In genomic region chr7:29019275-29019820, GRCh38 we compare ENCODE assay signal across 18 cellular contexts.
DNase-seq lines count a peak whose midpoint lies in the region; ATAC-seq and TF ChIP-seq lines count a peak whose summit lies in the region.
"Had no signal": no experiment of that assay in that cellular context is flagged by ENCODE, and none has a peak within 500 bp of the region (broad histone marks: within the 10 kb centered on the region; RNA-seq: fewer than 3 reads in every experiment).

No MANE protein-coding gene starts in this region.

- peak overlapping the region; percentile 31 to 81 (median 73) for H3K27ac Mint-ChIP-seq in nephron
- H3K27ac Mint-ChIP-seq in activated CD4-positive, alpha-beta T cell treated with anti-CD3 and anti-CD28 coated beads, Interleukin-2, amount 10 ng/mL, durations not matched to agents 24 days and 14 days = no peak overlapping the region
- H3K27ac Mint-ChIP-seq in CD8-positive, alpha-beta memory T cell = no peak overlapping the region
- H3K27ac Mint-ChIP-seq: CD4-positive, alpha-beta memory T cell; H9 had no signal

- ATAC-seq in Panc1 = no peak
- ATAC-seq in GM21526 (IDR thresholded peaks at IDR 0.05; ENCODE audit: low FRiP score, unreplicated experiment) = no peak
- ATAC-seq: activated CD4-positive, CD25-positive, alpha-beta regulatory T cell treated with anti-CD3 and anti-CD28 coated beads, Interleukin-2, amount 50 U/mL, for 24 hours had no signal

- in situ Hi-C loops in Panc1 (cut with HindIII; ENCODE audit: low pct_unique_long_range_greater_than_20kb, low sequenced_read_pairs) = no loop called here

- intact Hi-C loops in Panc1 (cut with micrococcal nuclease; ENCODE audit: unreplicated experiment) = no loop called here
- intact Hi-C loops in activated CD4-positive, alpha-beta T cell treated with anti-CD3 and anti-CD28 coated beads, Interleukin-2, amount 10 ng/mL, durations not matched to agents 24 days and 14 days (cut with micrococcal nuclease) = no loop called here

- H3K9me3 Mint-ChIP-seq in nephron = peaks cover 30% of the 10 kb centered on the region
- H3K9me3 Mint-ChIP-seq in activated CD4-positive, alpha-beta T cell treated with anti-CD3 and anti-CD28 coated beads, Interleukin-2, amount 10 ng/mL, durations not matched to agents 24 days and 14 days = peaks cover 12% of the 10 kb centered on the region
- peaks cover 8 to 20% (median 13%) of the 10 kb centered on the region in 5 donors for H3K9me3 Mint-ChIP-seq in CD8-positive, alpha-beta memory T cell

- TF ChIP-seq CTCF in Panc1 (IDR thresholded peaks at IDR 0.05) (0 out of 2 replicates have a peak, but pooled peaks have one; percentile 15), fibroblast of mammary gland (conservative IDR thresholded peaks at IDR 0.05; ENCODE audit: control insufficient read depth, insufficient read depth, low read depth, low read length) (peak; percentile 49), nephron (IDR thresholded peaks at IDR 0.05; ENCODE audit: unreplicated experiment in 3 of 3) (no peak)

- CTCF ChIA-PET in Panc1 (lab: Charles Lee) = interaction anchor here (0.7 kb wide), 1 partner anchor 72 kb away, joined by 7 read pairs; no protein-coding TSS in a partner anchor
- CTCF ChIA-PET in CD8-positive, alpha-beta memory T cell (lab: Charles Lee) = no interaction called here

- H3K36me3 ChIP-seq in Panc1 (ENCODE audit: control insufficient read depth, insufficient read depth, low read length) (no peaks in the 10 kb centered on the region), MG63 (no peaks in the 10 kb centered on the region)
- no peaks in the 10 kb centered on the region for H3K36me3 ChIP-seq in CD8-positive, alpha-beta memory T cell (ENCODE audit: insufficient read depth, low read length)
- H3K36me3 ChIP-seq: ascending aorta, tibial artery had no signal

- H3K27me3 ChIP-seq in Panc1 (ENCODE audit: control insufficient read depth, insufficient read depth, low read length) = no peaks in the 10 kb centered on the region
- H3K27me3 ChIP-seq in CD8-positive, alpha-beta memory T cell (ENCODE audit: insufficient read depth, low read length, poor library complexity, severe bottlenecking) = no peaks in the 10 kb centered on the region
- no peaks in the 10 kb centered on the region for H3K27me3 ChIP-seq in MG63
- H3K27me3 ChIP-seq: ascending aorta, tibial artery had no signal

- POLR2A ChIA-PET in Panc1 (lab: Charles Lee) = no interaction called here
- POLR2A ChIA-PET in CD8-positive, alpha-beta memory T cell (lab: Charles Lee) = no interaction called here

- H3K27ac ChIP-seq in Panc1 (ENCODE audit: low read length) = no peak overlapping the region
- no peak overlapping the region for H3K27ac ChIP-seq in CD8-positive, alpha-beta memory T cell (ENCODE audit: low read depth, low read length)
- H3K27ac ChIP-seq: ascending aorta, tibial artery had no signal

- peak; percentile 6 for DNase-seq in EL
- DNase-seq in Panc1 (ENCODE audit: low read depth, low spot score) = no peak
- DNase-seq in fibroblast of mammary gland (ENCODE audit: low read depth) = peak; percentile 47
- DNase-seq in activated CD4-positive, alpha-beta T cell treated with anti-CD3 and anti-CD28 coated beads, Interleukin-2, amount 10 ng/mL, durations not matched to agents 24 days and 14 days = no peak
- DNase-seq in CD8-positive, alpha-beta memory T cell = no peak
- no peak for DNase-seq in MG63
- DNase-seq: activated gamma-delta T cell treated with Interleukin-2 at 50 U/mL for 16 hours; CD4-positive, alpha-beta memory T cell; effector CD4-positive, alpha-beta T cell; H9; islet precursor cell; NCI-H2029 treated with DMSO at 0.1 percent for 48 hours; T-helper 1 cell; tibial artery had no signal

- H3K27me3 Mint-ChIP-seq in nephron (ENCODE audit: low read depth) = no peaks in the 10 kb centered on the region
- no peaks in the 10 kb centered on the region for H3K27me3 Mint-ChIP-seq in activated CD4-positive, alpha-beta T cell treated with anti-CD3 and anti-CD28 coated beads, Interleukin-2, amount 10 ng/mL, durations not matched to agents 24 days and 14 days
- H3K27me3 Mint-ChIP-seq in CD8-positive, alpha-beta memory T cell = peaks cover 2 to 20% of the 10 kb centered on the region in 2 donors

- H3K4me3 ChIP-seq in Panc1 (ENCODE audit: low read depth in 2 of 2, low read length in 2 of 2) (no peak overlapping the region), fibroblast of mammary gland (ENCODE audit: control insufficient read depth, low read depth, low read length) (no peak overlapping the region), MG63 (no peak overlapping the region)
- H3K4me3 ChIP-seq in CD8-positive, alpha-beta memory T cell (ENCODE audit: low read length) = no peak overlapping the region
- H3K4me3 ChIP-seq: ascending aorta, tibial artery had no signal

- H3K4me1 ChIP-seq in Panc1 (ENCODE audit: control insufficient read depth, insufficient read depth, low read length) = no peaks in the 10 kb centered on the region
- H3K4me1 ChIP-seq in CD8-positive, alpha-beta memory T cell (ENCODE audit: insufficient read depth, low read length) = no peaks in the 10 kb centered on the region
- H3K4me1 ChIP-seq: ascending aorta, tibial artery had no signal

- BruUV-seq in Panc1 (replicated peaks; lab: Mats Ljungman, UMichigan) = no TSS peak

- H3K4me1 Mint-ChIP-seq in nephron = peaks cover 21% of the 10 kb centered on the region
- H3K4me1 Mint-ChIP-seq in activated CD4-positive, alpha-beta T cell treated with anti-CD3 and anti-CD28 coated beads, Interleukin-2, amount 10 ng/mL, durations not matched to agents 24 days and 14 days = no peaks in the 10 kb centered on the region
- H3K4me1 Mint-ChIP-seq in CD8-positive, alpha-beta memory T cell = no peaks in the 10 kb centered on the region
- H3K4me1 Mint-ChIP-seq: CD4-positive, alpha-beta memory T cell; H9 had no signal

- H3K4me3 Mint-ChIP-seq in nephron = peak overlapping the region in 1 of 3 experiments; percentile 7
- no peak overlapping the region for H3K4me3 Mint-ChIP-seq in activated CD4-positive, alpha-beta T cell treated with anti-CD3 and anti-CD28 coated beads, Interleukin-2, amount 10 ng/mL, durations not matched to agents 24 days and 14 days
- H3K4me3 Mint-ChIP-seq in CD8-positive, alpha-beta memory T cell = no peak overlapping the region
- H3K4me3 Mint-ChIP-seq: CD4-positive, alpha-beta memory T cell; H9 had no signal

- peaks cover 31% of the 10 kb centered on the region for H3K36me3 Mint-ChIP-seq in nephron (ENCODE audit: low read depth)
- no peaks in the 10 kb centered on the region for H3K36me3 Mint-ChIP-seq in activated CD4-positive, alpha-beta T cell treated with anti-CD3 and anti-CD28 coated beads, Interleukin-2, amount 10 ng/mL, durations not matched to agents 24 days and 14 days (ENCODE audit: low read depth)
- peaks cover 0 to 7% (median 0%) of the 10 kb centered on the region in 3 donors for H3K36me3 Mint-ChIP-seq in CD8-positive, alpha-beta memory T cell

- H3K9me3 ChIP-seq in Panc1 (ENCODE audit: control insufficient read depth, insufficient read depth, low read depth, low read length) (no peaks in the 10 kb centered on the region), MG63 (peaks cover 3% of the 10 kb centered on the region; the same call in 1 of the 2 replicates)
- H3K9me3 ChIP-seq in CD8-positive, alpha-beta memory T cell (ENCODE audit: low read length) = peaks cover 3% of the 10 kb centered on the region

Comparison
In these comparisons a context has a peak if more than half of its experiments do, and no peak if none do; other contexts are left out.
1. DNase-seq: peak in EL (single experiment) and fibroblast of mammary gland (single experiment); none in Panc1 (single experiment), activated CD4-positive, alpha-beta T cell treated with anti-CD3 and anti-CD28 coated beads, Interleukin-2, amount 10 ng/mL, durations not matched to agents 24 days and 14 days (single experiment), CD8-positive, alpha-beta memory T cell (0 of 5) and MG63 (single experiment).
2. CTCF ChIP-seq: peak in Panc1 (single experiment) and fibroblast of mammary gland (single experiment); none in nephron (0 of 3).
3. H3K27ac Mint-ChIP-seq: peak in nephron (3 of 3); none in activated CD4-positive, alpha-beta T cell treated with anti-CD3 and anti-CD28 coated beads, Interleukin-2, amount 10 ng/mL, durations not matched to agents 24 days and 14 days (single experiment) and CD8-positive, alpha-beta memory T cell (0 of 8).